8 cellular contexts compared by ENCODE assay signal in the genomic region with DNA sequence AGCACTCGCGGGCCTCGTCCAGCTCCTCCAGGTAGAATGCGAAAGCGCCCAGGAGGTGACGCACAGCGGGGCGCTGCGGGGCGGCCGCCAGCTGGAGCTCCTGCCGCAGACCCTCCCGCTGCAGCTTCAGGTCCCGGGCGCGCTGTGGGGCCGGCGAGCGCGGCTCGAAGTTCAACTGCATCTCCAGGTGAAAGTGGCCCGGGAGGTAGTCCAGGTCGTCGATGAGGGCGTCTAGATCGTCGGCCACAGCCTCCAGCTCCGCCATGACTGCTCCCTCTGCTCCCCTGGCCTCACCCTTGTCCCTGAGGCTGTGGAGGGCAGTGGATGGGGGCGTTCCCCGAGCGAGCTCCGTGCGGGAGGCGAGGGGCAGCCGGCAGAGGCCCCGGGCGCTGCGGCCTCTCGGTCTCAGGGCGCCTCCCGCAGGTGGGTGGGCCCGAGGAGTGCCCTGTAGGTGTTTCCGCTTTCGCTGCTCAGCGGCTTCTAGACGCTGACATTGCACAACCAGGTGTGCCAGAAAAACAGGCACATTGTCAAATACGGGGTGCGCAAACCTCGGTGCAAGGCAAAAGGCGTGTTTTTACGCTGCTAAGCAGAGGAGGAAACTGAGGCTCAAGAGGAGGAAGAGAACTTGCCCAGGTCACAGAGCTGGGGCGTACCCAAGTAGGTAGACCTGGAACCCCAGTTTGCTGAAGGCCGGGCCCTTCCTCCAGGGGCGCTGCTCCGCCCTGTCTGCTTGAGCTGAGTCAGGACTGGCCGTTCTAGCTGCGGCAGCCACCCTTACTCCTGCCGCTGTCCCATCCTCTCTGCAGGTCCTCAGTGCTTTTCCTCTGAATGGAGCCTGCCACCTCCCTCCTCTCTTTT. TPM values are rescaled to one million over a fixed set of nuclear protein-coding genes. Genes with fewer than 3 reads are reported as not detected.
A peak's percentile ranks its signal among the peaks of the same experiment; 100 is the strongest.
DNase-seq lines count a peak whose midpoint lies in the region; ATAC-seq and TF ChIP-seq lines count a peak whose summit lies in the region.

A gene (minus strand): TSS at position 425 of the 861 bp plus-strand sequence. CDS start 160 bp downstream, at position 265.

- TF ChIP-seq CTCF in AG04449 (IDR thresholded peaks at IDR 0.05; ENCODE audit: insufficient read depth, low read length, missing control alignments) (peak; percentile 30), body of pancreas (IDR thresholded peaks at IDR 0.05) (peak; percentile 45 to 89 (median 68))

- ATAC-seq in HG03432 (IDR thresholded peaks at IDR 0.05; ENCODE audit: unreplicated experiment) (peak; percentile 76), body of pancreas (peak; percentile 85), left lobe of liver (peak; percentile 70)

- H3K4me1 ChIP-seq in body of pancreas: peaks cover 43% of the 10 kb centered on the region

- DNase-seq in AG04449 (ENCODE audit: low read depth, low spot score) (no peak), GM19240 (ENCODE audit: insufficient read length, low spot score) (peak; percentile 91), T-helper 9 cell (peak; percentile 59), body of pancreas (peak; percentile 79 to 88 (median 82)), left lobe of liver (ENCODE audit: low spot score) (peak; percentile 77), NCI-H1105 treated with DMSO at 0.1 percent for 48 hours (lab: John Stamatoyannopoulos, UW) (no peak)
- peak; percentile 26 to 66 (median 49) for DNase-seq in stimulated activated CD4-positive, alpha-beta T cell treated with anti-CD3 and anti-CD28 coated beads, TNF-alpha, amount 100 ng/mL, for 48 hours (ENCODE audit: low read depth in 3 of 3)

- intact Hi-C loops in body of pancreas (cut with DNase I): no loop called here

- H3K9me3 ChIP-seq in body of pancreas: no peaks in the 10 kb centered on the region

- H3K36me3 ChIP-seq in body of pancreas (replicated peaks in 1 of 2; ENCODE audit: insufficient read depth in 1 of 2, low read depth in 2 of 2): no peaks in the 10 kb centered on the region

- CTCF ChIA-PET in AG04449 (lab: Yijun Ruan, JAX): interaction anchor here (0.7 to 1.9 kb wide), 3 partner anchors 9 to 144 kb away, joined by 3 to 5 read pairs (median 3); no protein-coding TSS in a partner anchor

- 0 to 6% methylated on average over 12 to 57 of the region's 58 CpGs for WGBS in body of pancreas, 2 donors

- peak; percentile 45 to 74 (median 63) for TF ChIP-seq POLR2A in body of pancreas (IDR thresholded peaks at IDR 0.05)

- peak within 1 kb of the TSS; percentile 75 to 87 (median 80) for H3K27ac ChIP-seq in body of pancreas

- H3K4me3 ChIP-seq in AG04449 (ENCODE audit: low read depth, low read length) (no peak within 1 kb of the TSS), body of pancreas (peak within 1 kb of the TSS; percentile 44 to 54)

- no peaks in the 10 kb centered on the region for H3K27me3 ChIP-seq in body of pancreas

- POLR2A ChIA-PET in AG04449 (lab: Yijun Ruan, JAX): no interaction called here

RNA-seq across cellular contexts. Expression of the gene that starts here (rescaled TPM):
- total RNA-seq in body of pancreas (10 to 100 TPM; 12.2 to 15.6 TPM), left lobe of liver (4.4 TPM)

Comparison
In these comparisons a context has a peak if more than half of its experiments do, and no peak if none do; other contexts are left out.
1. DNase-seq: peak in GM19240 (single experiment), T-helper 9 cell (single experiment), body of pancreas (4 of 4), left lobe of liver (single experiment) and stimulated activated CD4-positive, alpha-beta T cell treated with anti-CD3 and anti-CD28 coated beads, TNF-alpha, amount 100 ng/mL, for 48 hours (3 of 3); none in AG04449 (single experiment) and NCI-H1105 treated with DMSO at 0.1 percent for 48 hours (single experiment).
2. Peak in every context shown above with its lines, with median percentiles within 50 percentile points of each other: ATAC-seq.